1 cellular context compared by ENCODE assay signal in genomic region chr12:55829967-55830600, GRCh38.
A peak's percentile ranks its signal among the peaks of the same experiment; 100 is the strongest.
TF ChIP-seq lines count a peak whose summit lies in the region.

No MANE protein-coding gene starts in this region.

TF ChIP-seq in HepG2, 621 proteins besides CTCF, POLR2A, EP300 and RAD21 (continues in another document):
- TF ChIP-seq NCOR1 (IDR thresholded peaks at IDR 0.05; ENCODE audit: borderline replicate concordance, low read length) (peak; percentile 22; the same call in 1 of the 2 replicates), ZNF329 (CRISPR knock-in tag; IDR thresholded peaks at IDR 0.05; ENCODE audit: low read depth) (no peak), POLR2AphosphoS2 (IDR thresholded peaks at IDR 0.05; ENCODE audit: low read depth, low read length) (0 out of 2 replicates have a peak, but pooled peaks have one; percentile 10), ZNF552 (CRISPR knock-in tag; IDR thresholded peaks at IDR 0.05; ENCODE audit: borderline replicate concordance) (no peak; the same call in 1 of the 2 replicates), RARA (CRISPR knock-in tag; IDR thresholded peaks at IDR 0.05) (no peak), THRA (CRISPR knock-in tag; IDR thresholded peaks at IDR 0.05; ENCODE audit: borderline replicate concordance) (no peak), PCBP1 (IDR thresholded peaks at IDR 0.05; ENCODE audit: borderline replicate concordance, low read depth, low read length) (0 out of 2 replicates have a peak, but pooled peaks have one; percentile 6), ZNF30 (CRISPR knock-in tag; IDR thresholded peaks at IDR 0.05) (0 out of 2 replicates have a peak, but pooled peaks have one; percentile 69), ZFX (CRISPR knock-in tag; IDR thresholded peaks at IDR 0.05; ENCODE audit: low read depth) (peak; percentile 25), ARHGAP35 (CRISPR knock-in tag; IDR thresholded peaks at IDR 0.05; ENCODE audit: borderline replicate concordance) (no peak), EED (CRISPR knock-in tag; IDR thresholded peaks at IDR 0.05) (no peak), SCMH1 (CRISPR knock-in tag; IDR thresholded peaks at IDR 0.05; ENCODE audit: borderline replicate concordance) (no peak), GFI1 (CRISPR knock-in tag; IDR thresholded peaks at IDR 0.05; ENCODE audit: borderline replicate concordance) (0 out of 2 replicates have a peak, but pooled peaks have one; percentile 22), TBP (CRISPR knock-in tag; IDR thresholded peaks at IDR 0.05) (no peak), ZNF784 (CRISPR knock-in tag; IDR thresholded peaks at IDR 0.05; ENCODE audit: borderline replicate concordance) (no peak), ZNF670 (CRISPR knock-in tag; IDR thresholded peaks at IDR 0.05; ENCODE audit: borderline replicate concordance) (no peak), SALL2 (CRISPR knock-in tag; IDR thresholded peaks at IDR 0.05) (no peak), GATAD2A (CRISPR knock-in tag; IDR thresholded peaks at IDR 0.05) (no peak), REXO4 (CRISPR knock-in tag; IDR thresholded peaks at IDR 0.05; ENCODE audit: borderline replicate concordance) (no peak), FOXO4 (CRISPR knock-in tag; conservative IDR thresholded peaks at IDR 0.05) (no peak), SRSF9 (IDR thresholded peaks at IDR 0.05; ENCODE audit: borderline replicate concordance, insufficient read depth, low read depth, low read length, poor library complexity, severe bottlenecking) (no peak), ZNF747 (CRISPR knock-in tag; IDR thresholded peaks at IDR 0.05; ENCODE audit: borderline replicate concordance) (no peak), ADNP (CRISPR knock-in tag; IDR thresholded peaks at IDR 0.05) (no peak), ATM (IDR thresholded peaks at IDR 0.05; ENCODE audit: borderline replicate concordance) (no peak), ATF2 (CRISPR knock-in tag; IDR thresholded peaks at IDR 0.05) (no peak), TCF12 (IDR thresholded peaks at IDR 0.05) (no peak), TCF12 (CRISPR knock-in tag; IDR thresholded peaks at IDR 0.05) (no peak), FOXA3 (CRISPR knock-in tag; IDR thresholded peaks at IDR 0.05) (no peak), HNF4G (IDR thresholded peaks at IDR 0.05; ENCODE audit: borderline replicate concordance, low read depth, low read length) (peak; percentile 28; the same call in 1 of the 2 replicates), HNF4G (CRISPR knock-in tag; IDR thresholded peaks at IDR 0.05; ENCODE audit: borderline replicate concordance, low read depth) (0 out of 2 replicates have a peak, but pooled peaks have one; percentile 8), YEATS4 (CRISPR knock-in tag; IDR thresholded peaks at IDR 0.05; ENCODE audit: borderline replicate concordance) (0 out of 2 replicates have a peak, but pooled peaks have one; percentile 11), FLYWCH1 (CRISPR knock-in tag; IDR thresholded peaks at IDR 0.05) (no peak), ZNF383 (CRISPR knock-in tag; IDR thresholded peaks at IDR 0.05; ENCODE audit: borderline replicate concordance) (no peak), ATF1 (CRISPR knock-in tag; IDR thresholded peaks at IDR 0.05) (no peak), ZNF296 (CRISPR knock-in tag; conservative IDR thresholded peaks at IDR 0.05) (no peak)
- TF ChIP-seq, protein P1, sequence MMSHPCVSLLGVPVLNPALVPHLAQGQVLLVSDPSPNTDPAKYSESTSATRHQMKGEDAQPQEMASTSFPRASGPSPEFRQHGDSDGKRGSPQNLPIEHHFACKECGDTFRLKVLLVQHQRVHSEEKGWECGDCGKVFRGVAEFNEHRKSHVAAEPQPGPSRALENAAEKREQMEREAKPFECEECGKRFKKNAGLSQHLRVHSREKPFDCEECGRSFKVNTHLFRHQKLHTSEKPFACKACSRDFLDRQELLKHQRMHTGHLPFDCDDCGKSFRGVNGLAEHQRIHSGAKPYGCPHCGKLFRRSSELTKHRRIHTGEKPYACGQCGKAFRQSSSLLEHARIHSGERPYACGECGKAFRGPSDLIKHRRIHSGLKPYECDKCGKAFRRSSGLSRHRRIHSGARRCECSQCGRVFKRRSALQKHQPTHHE (CRISPR knock-in tag; IDR thresholded peaks at IDR 0.05; ENCODE audit: borderline replicate concordance), result no peak; the same call in 1 of the 2 replicates
- TF ChIP-seq, protein P2, sequence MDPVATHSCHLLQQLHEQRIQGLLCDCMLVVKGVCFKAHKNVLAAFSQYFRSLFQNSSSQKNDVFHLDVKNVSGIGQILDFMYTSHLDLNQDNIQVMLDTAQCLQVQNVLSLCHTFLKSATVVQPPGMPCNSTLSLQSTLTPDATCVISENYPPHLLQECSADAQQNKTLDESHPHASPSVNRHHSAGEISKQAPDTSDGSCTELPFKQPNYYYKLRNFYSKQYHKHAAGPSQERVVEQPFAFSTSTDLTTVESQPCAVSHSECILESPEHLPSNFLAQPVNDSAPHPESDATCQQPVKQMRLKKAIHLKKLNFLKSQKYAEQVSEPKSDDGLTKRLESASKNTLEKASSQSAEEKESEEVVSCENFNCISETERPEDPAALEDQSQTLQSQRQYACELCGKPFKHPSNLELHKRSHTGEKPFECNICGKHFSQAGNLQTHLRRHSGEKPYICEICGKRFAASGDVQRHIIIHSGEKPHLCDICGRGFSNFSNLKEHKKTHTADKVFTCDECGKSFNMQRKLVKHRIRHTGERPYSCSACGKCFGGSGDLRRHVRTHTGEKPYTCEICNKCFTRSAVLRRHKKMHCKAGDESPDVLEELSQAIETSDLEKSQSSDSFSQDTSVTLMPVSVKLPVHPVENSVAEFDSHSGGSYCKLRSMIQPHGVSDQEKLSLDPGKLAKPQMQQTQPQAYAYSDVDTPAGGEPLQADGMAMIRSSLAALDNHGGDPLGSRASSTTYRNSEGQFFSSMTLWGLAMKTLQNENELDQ (CRISPR knock-in tag; IDR thresholded peaks at IDR 0.05; ENCODE audit: borderline replicate concordance), result no peak
- TF ChIP-seq, protein P3, sequence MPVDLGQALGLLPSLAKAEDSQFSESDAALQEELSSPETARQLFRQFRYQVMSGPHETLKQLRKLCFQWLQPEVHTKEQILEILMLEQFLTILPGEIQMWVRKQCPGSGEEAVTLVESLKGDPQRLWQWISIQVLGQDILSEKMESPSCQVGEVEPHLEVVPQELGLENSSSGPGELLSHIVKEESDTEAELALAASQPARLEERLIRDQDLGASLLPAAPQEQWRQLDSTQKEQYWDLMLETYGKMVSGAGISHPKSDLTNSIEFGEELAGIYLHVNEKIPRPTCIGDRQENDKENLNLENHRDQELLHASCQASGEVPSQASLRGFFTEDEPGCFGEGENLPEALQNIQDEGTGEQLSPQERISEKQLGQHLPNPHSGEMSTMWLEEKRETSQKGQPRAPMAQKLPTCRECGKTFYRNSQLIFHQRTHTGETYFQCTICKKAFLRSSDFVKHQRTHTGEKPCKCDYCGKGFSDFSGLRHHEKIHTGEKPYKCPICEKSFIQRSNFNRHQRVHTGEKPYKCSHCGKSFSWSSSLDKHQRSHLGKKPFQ (CRISPR knock-in tag; IDR thresholded peaks at IDR 0.05; ENCODE audit: insufficient replicate concordance), result peak; percentile 64
- TF ChIP-seq, protein P4, sequence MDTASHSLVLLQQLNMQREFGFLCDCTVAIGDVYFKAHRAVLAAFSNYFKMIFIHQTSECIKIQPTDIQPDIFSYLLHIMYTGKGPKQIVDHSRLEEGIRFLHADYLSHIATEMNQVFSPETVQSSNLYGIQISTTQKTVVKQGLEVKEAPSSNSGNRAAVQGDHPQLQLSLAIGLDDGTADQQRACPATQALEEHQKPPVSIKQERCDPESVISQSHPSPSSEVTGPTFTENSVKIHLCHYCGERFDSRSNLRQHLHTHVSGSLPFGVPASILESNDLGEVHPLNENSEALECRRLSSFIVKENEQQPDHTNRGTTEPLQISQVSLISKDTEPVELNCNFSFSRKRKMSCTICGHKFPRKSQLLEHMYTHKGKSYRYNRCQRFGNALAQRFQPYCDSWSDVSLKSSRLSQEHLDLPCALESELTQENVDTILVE (CRISPR knock-in tag; IDR thresholded peaks at IDR 0.05), result no peak
- TF ChIP-seq, protein P5, sequence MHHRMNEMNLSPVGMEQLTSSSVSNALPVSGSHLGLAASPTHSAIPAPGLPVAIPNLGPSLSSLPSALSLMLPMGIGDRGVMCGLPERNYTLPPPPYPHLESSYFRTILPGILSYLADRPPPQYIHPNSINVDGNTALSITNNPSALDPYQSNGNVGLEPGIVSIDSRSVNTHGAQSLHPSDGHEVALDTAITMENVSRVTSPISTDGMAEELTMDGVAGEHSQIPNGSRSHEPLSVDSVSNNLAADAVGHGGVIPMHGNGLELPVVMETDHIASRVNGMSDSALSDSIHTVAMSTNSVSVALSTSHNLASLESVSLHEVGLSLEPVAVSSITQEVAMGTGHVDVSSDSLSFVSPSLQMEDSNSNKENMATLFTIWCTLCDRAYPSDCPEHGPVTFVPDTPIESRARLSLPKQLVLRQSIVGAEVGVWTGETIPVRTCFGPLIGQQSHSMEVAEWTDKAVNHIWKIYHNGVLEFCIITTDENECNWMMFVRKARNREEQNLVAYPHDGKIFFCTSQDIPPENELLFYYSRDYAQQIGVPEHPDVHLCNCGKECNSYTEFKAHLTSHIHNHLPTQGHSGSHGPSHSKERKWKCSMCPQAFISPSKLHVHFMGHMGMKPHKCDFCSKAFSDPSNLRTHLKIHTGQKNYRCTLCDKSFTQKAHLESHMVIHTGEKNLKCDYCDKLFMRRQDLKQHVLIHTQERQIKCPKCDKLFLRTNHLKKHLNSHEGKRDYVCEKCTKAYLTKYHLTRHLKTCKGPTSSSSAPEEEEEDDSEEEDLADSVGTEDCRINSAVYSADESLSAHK (CRISPR knock-in tag; IDR thresholded peaks at IDR 0.05; ENCODE audit: borderline replicate concordance), result no peak
- TF ChIP-seq, protein P6, sequence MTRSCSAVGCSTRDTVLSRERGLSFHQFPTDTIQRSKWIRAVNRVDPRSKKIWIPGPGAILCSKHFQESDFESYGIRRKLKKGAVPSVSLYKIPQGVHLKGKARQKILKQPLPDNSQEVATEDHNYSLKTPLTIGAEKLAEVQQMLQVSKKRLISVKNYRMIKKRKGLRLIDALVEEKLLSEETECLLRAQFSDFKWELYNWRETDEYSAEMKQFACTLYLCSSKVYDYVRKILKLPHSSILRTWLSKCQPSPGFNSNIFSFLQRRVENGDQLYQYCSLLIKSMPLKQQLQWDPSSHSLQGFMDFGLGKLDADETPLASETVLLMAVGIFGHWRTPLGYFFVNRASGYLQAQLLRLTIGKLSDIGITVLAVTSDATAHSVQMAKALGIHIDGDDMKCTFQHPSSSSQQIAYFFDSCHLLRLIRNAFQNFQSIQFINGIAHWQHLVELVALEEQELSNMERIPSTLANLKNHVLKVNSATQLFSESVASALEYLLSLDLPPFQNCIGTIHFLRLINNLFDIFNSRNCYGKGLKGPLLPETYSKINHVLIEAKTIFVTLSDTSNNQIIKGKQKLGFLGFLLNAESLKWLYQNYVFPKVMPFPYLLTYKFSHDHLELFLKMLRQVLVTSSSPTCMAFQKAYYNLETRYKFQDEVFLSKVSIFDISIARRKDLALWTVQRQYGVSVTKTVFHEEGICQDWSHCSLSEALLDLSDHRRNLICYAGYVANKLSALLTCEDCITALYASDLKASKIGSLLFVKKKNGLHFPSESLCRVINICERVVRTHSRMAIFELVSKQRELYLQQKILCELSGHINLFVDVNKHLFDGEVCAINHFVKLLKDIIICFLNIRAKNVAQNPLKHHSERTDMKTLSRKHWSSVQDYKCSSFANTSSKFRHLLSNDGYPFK (CRISPR knock-in tag; IDR thresholded peaks at IDR 0.05; ENCODE audit: borderline replicate concordance), result peak; percentile 2; the same call in 1 of the 2 replicates
- TF ChIP-seq, protein P7, sequence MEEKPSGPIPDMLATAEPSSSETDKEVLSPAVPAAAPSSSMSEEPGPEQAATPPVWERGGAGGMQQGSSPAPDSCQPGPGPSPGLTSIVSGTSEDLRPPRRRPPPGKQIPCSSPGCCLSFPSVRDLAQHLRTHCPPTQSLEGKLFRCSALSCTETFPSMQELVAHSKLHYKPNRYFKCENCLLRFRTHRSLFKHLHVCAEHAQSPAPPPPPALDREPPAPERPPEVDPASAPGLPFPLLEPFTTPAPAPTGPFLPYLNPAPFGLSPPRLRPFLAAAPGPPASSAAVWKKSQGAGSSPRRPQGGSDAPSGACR (CRISPR knock-in tag; IDR thresholded peaks at IDR 0.05), result no peak
